In genomic region chr22:36355362-36355761, GRCh38 we compare ENCODE assay signal across 9 cellular contexts. TPM values are rescaled to one million over a fixed set of nuclear protein-coding genes. Genes with fewer than 3 reads are reported as not detected.
A peak's percentile ranks its signal among the peaks of the same experiment; 100 is the strongest.
DNase-seq lines count a peak whose midpoint lies in the region; ATAC-seq, FAIRE-seq and TF ChIP-seq lines count a peak whose summit lies in the region.
"Had no signal": no experiment of that assay in that cellular context is flagged by ENCODE, and none has a peak within 500 bp of the region (broad histone marks: within the 10 kb centered on the region; RNA-seq: fewer than 3 reads in every experiment).

No MANE protein-coding gene starts in this region.

- H2AFZ ChIP-seq in K562 (ENCODE audit: low read depth, low read length), result no peak overlapping the region
- H2AFZ ChIP-seq in mesenchymal stem cell (ENCODE audit: low read depth, low read length), result no peak overlapping the region

- H3K4ac ChIP-seq in mesenchymal stem cell (ENCODE audit: low read depth in 1 of 2, low read length in 2 of 2), result no peak overlapping the region

- 29% methylated on average over 5 of the region's 6 CpGs for WGBS in K562 (ENCODE audit: insufficient coverage, low coverage, missing lambda C conversion rate)
- 74% methylated on average over 6 of the region's 6 CpGs for WGBS in mesenchymal stem cell

- no peaks in the 10 kb centered on the region for H3K79me1 ChIP-seq in mesenchymal stem cell (replicated peaks; ENCODE audit: low read length, poor library complexity, severe bottlenecking)

- no peak overlapping the region for H2BK15ac ChIP-seq in mesenchymal stem cell (ENCODE audit: low read depth, poor library complexity, severe bottlenecking)

- TF ChIP-seq CTCF in K562 (IDR thresholded peaks at IDR 0.05 in 2 of 3, conservative IDR thresholded peaks at IDR 0.05 in 1 of 3; ENCODE audit: insufficient read depth in 2 of 3, low read depth in 1 of 3, low read length in 3 of 3), result no peak
- TF ChIP-seq CTCF in type B pancreatic cell (conservative IDR thresholded peaks at IDR 0.05), result no peak

- H4K91ac ChIP-seq in mesenchymal stem cell (ENCODE audit: low read length), result no peak overlapping the region

- ATAC-seq in K562, result peak; percentile 81
- no peak for ATAC-seq in HG03354 (IDR thresholded peaks at IDR 0.05; ENCODE audit: poor library complexity, severe bottlenecking, unreplicated experiment)

- no peaks in the 10 kb centered on the region for H3K27me3 Mint-ChIP-seq in activated naive CD4-positive, alpha-beta T cell treated with anti-CD3 and anti-CD28 coated beads for 36 hours (ENCODE audit: low read depth)
- no peaks in the 10 kb centered on the region for H3K27me3 Mint-ChIP-seq in type B pancreatic cell

- peak; percentile 54 for FAIRE-seq in K562 (lab: Jason Lieb, UNC)

- H2BK12ac ChIP-seq in mesenchymal stem cell (ENCODE audit: low read length in 2 of 2), result no peak overlapping the region

- H3K9me3 ChIP-seq in K562 (replicated peaks; ENCODE audit: control insufficient read depth, insufficient read depth, low read depth, low read length) (no peaks in the 10 kb centered on the region), mesenchymal stem cell (ENCODE audit: control insufficient read depth, low read length) (no peaks in the 10 kb centered on the region)

- H3K4me1 Mint-ChIP-seq in activated naive CD4-positive, alpha-beta T cell treated with anti-CD3 and anti-CD28 coated beads for 36 hours (ENCODE audit: low read depth), result peaks cover 98% of the 10 kb centered on the region
- H3K4me1 Mint-ChIP-seq in type B pancreatic cell (ENCODE audit: unreplicated experiment), result peaks cover 71% of the 10 kb centered on the region

- DNase-seq in activated naive CD4-positive, alpha-beta T cell treated with anti-CD3 and anti-CD28 coated beads for 36 hours, result peak; percentile 52
- DNase-seq in activated naive CD4-positive, alpha-beta T cell (lab: John Stamatoyannopoulos, UW), result no peak
- DNase-seq in K562 (ENCODE audit: extremely low read depth in 1 of 4, low spot score in 3 of 4), result no peak
- no peak for DNase-seq in mesenchymal stem cell
- no peak for DNase-seq in type B pancreatic cell (ENCODE audit: extremely low spot score, unreplicated experiment)
- no peak for DNase-seq in posterior vena cava (ENCODE audit: low spot score)
- no peak for DNase-seq in NCI-H446 treated with DMSO at 0.1 percent for 48 hours (lab: John Stamatoyannopoulos, UW)
- DNase-seq: effector CD4-positive, alpha-beta T cell had no signal

- in situ Hi-C loops in K562 (cut with MboI), result no loop called here

- peaks cover 6% of the 10 kb centered on the region; the same call in 1 of the 3 replicates for H3K36me3 ChIP-seq in K562 (ENCODE audit: control insufficient read depth, insufficient read depth, low read length)
- peaks cover 0 to 25% of the 10 kb centered on the region in 2 experiments for H3K36me3 ChIP-seq in mesenchymal stem cell (ENCODE audit: control insufficient read depth in 1 of 2, insufficient read depth in 2 of 2, low read depth in 1 of 2, low read length in 2 of 2)

- peak overlapping the region; percentile 63 for H2BK5ac ChIP-seq in mesenchymal stem cell (ENCODE audit: low read depth, low read length, poor library complexity, severe bottlenecking)

- H4K8ac ChIP-seq in mesenchymal stem cell (ENCODE audit: low read length), result no peak overlapping the region

- H3K27ac Mint-ChIP-seq in activated naive CD4-positive, alpha-beta T cell treated with anti-CD3 and anti-CD28 coated beads for 36 hours, result peak overlapping the region; percentile 96
- H3K27ac Mint-ChIP-seq in type B pancreatic cell, result peak overlapping the region; percentile 74

- no peaks in the 10 kb centered on the region for H3K9me1 ChIP-seq in K562 (ENCODE audit: control insufficient read depth, insufficient read depth, low read length)

- no peaks in the 10 kb centered on the region for H3K9me3 Mint-ChIP-seq in activated naive CD4-positive, alpha-beta T cell treated with anti-CD3 and anti-CD28 coated beads for 36 hours
- H3K9me3 Mint-ChIP-seq in type B pancreatic cell, result no peaks in the 10 kb centered on the region

- no peaks in the 10 kb centered on the region for H3K27me3 ChIP-seq in K562 (ENCODE audit: control insufficient read depth in 2 of 2, insufficient read depth in 2 of 2, low read length in 2 of 2)
- no peaks in the 10 kb centered on the region for H3K27me3 ChIP-seq in mesenchymal stem cell (ENCODE audit: control insufficient read depth in 1 of 2, insufficient read depth in 1 of 2, low read length in 2 of 2)

- H3K4me3 Mint-ChIP-seq in activated naive CD4-positive, alpha-beta T cell treated with anti-CD3 and anti-CD28 coated beads for 36 hours, result peak overlapping the region; percentile 43
- H3K4me3 Mint-ChIP-seq in type B pancreatic cell, result peak overlapping the region; percentile 2

- no peak overlapping the region for H3K23ac ChIP-seq in mesenchymal stem cell (ENCODE audit: low read length in 2 of 2)

- POLR2A ChIA-PET in K562 (lab: Yijun Ruan, JAX), result interaction anchor here (0.9 to 1.2 kb wide), 5 partner anchors 10 to 68 kb away, joined by 3 to 7 read pairs (median 3); no protein-coding TSS in a partner anchor

- H3K4me2 ChIP-seq in K562 (ENCODE audit: insufficient read depth, low read length) (peak overlapping the region; percentile 45), mesenchymal stem cell (ENCODE audit: low read length, poor library complexity, severe bottlenecking) (no peak overlapping the region)

- peaks cover 85% of the 10 kb centered on the region for H3K79me2 ChIP-seq in K562 (ENCODE audit: control insufficient read depth, insufficient read depth, low read length)

- H3K14ac ChIP-seq in mesenchymal stem cell (ENCODE audit: low read length in 2 of 2), result no peak overlapping the region

- H3K4me1 ChIP-seq in K562 (replicated peaks in 1 of 2; ENCODE audit: control insufficient read depth in 2 of 2, insufficient read depth in 2 of 2, low read length in 2 of 2) (peaks cover 19 to 25% of the 10 kb centered on the region in 2 experiments), mesenchymal stem cell (ENCODE audit: control insufficient read depth, insufficient read depth, low read depth, low read length) (peaks cover 54% of the 10 kb centered on the region)

- H3K9ac ChIP-seq in K562 (ENCODE audit: insufficient read depth in 1 of 2, low read depth in 2 of 2, low read length in 2 of 2) (peak overlapping the region; percentile 11 to 26; a peak in 2 of 4 replicates), mesenchymal stem cell (ENCODE audit: low read length) (peak overlapping the region; percentile 88)

- BruUV-seq in K562 (replicated peaks; lab: Mats Ljungman, UMichigan), result no TSS peak

- H3K27ac ChIP-seq in K562 (ENCODE audit: extremely low read depth, low read depth, low read length) (peak overlapping the region; percentile 56), mesenchymal stem cell (ENCODE audit: low read length, poor library complexity, severe bottlenecking) (peak overlapping the region; percentile 85)

- TF ChIP-seq RAD21 in K562 (CRISPR knock-in tag; conservative IDR thresholded peaks at IDR 0.05 in 1 of 2, IDR thresholded peaks at IDR 0.05 in 1 of 2), result no peak

- H2AK5ac ChIP-seq in mesenchymal stem cell (ENCODE audit: low read length, severe bottlenecking), result peak overlapping the region; percentile 12

- no peak overlapping the region for H3K4me3 ChIP-seq in K562
- H3K4me3 ChIP-seq in mesenchymal stem cell (ENCODE audit: insufficient read depth in 1 of 2, low read depth in 1 of 2, low read length in 2 of 2), result peak overlapping the region in 1 of 2 experiments; percentile 64

- CTCF ChIA-PET in activated naive CD4-positive, alpha-beta T cell treated with anti-CD3 and anti-CD28 coated beads for 36 hours (lab: Charles Lee), result interaction anchor here (0.9 to 1.4 kb wide), 8 partner anchors 9 to 131 kb away, joined by 3 to 7 read pairs (median 3); partner anchors contain the start of gene MYH9
- CTCF ChIA-PET in K562 (lab: Yijun Ruan, JAX; ENCODE audit: low intra/inter-chr PET ratio), result interaction anchor here (0.7 kb wide), 1 partner anchor 56 kb away, joined by 3 read pairs; no protein-coding TSS in a partner anchor

- peaks cover 43% of the 10 kb centered on the region for H3K36me3 Mint-ChIP-seq in activated naive CD4-positive, alpha-beta T cell treated with anti-CD3 and anti-CD28 coated beads for 36 hours (ENCODE audit: low read depth)
- peaks cover 13% of the 10 kb centered on the region for H3K36me3 Mint-ChIP-seq in type B pancreatic cell

- no peak for TF ChIP-seq POLR2A in K562 (conservative IDR thresholded peaks at IDR 0.05)

- no peaks in the 10 kb centered on the region; the same call in 1 of the 2 replicates for H4K20me1 ChIP-seq in K562 (replicated peaks; ENCODE audit: control insufficient read depth, insufficient read depth, low read length)

- intact Hi-C loops in activated naive CD4-positive, alpha-beta T cell treated with anti-CD3 and anti-CD28 coated beads for 36 hours (cut with micrococcal nuclease), result no loop called here
- intact Hi-C loops in K562 (cut with micrococcal nuclease) (no loop called here), posterior vena cava (cut with DNase I) (no loop called here)

- no peak for TF ChIP-seq EP300 in K562 (IDR thresholded peaks at IDR 0.05; ENCODE audit: low read length)

- no peak overlapping the region for H3K18ac ChIP-seq in mesenchymal stem cell (ENCODE audit: low read depth in 1 of 2, low read length in 2 of 2)

- H2BK120ac ChIP-seq in mesenchymal stem cell (ENCODE audit: low read depth, low read length), result no peak overlapping the region

RNA-seq across cellular contexts. Expression of gene MYH9, which starts 32.4 kb away (rescaled TPM):
- 100 to 1,000 TPM; 574 to 625 TPM for total RNA-seq in activated naive CD4-positive, alpha-beta T cell treated with anti-CD3 and anti-CD28 coated beads for 36 hours
- 136 and 261 TPM in 2 replicates for total RNA-seq in K562 (2011; cell fraction: chromatin; rRNA removed; ENCODE audit: low replicate concordance)
- 51.3 and 57.4 TPM in 2 replicates for total RNA-seq in K562 (2011; cell fraction: nucleolus; rRNA removed)
- total RNA-seq in K562 (2011; cell fraction: nucleoplasm; rRNA removed), result 65.9 and 76.0 TPM in 2 replicates
- total RNA-seq in K562 (2014; rRNA removed) (60.1 and 60.4 TPM in 2 replicates), K562 (2014; rRNA removed; fragmentation: Illumina TruSeq; extraction: Trizol) (24.6 and 33.6 TPM in 2 replicates), K562 (2015; rRNA removed; fragmentation: Illumina TruSeq; extraction: Trizol) (24.1 and 30.5 TPM in 2 replicates), K562 (2021) (94.6 and 111 TPM in 2 replicates), type B pancreatic cell (ENCODE audit: low replicate concordance) (277 and 364 TPM in 2 replicates), posterior vena cava (100 to 1,000 TPM; 831 to 938 TPM)
- polyA plus RNA-seq in K562 (2011; rRNA removed) (24.1 and 34.2 TPM in 2 replicates), K562 (2014; fragmentation: Illumina TruSeq; extraction: Trizol) (31.3 and 44.5 TPM in 2 replicates), K562 (2014; fragmentation: Nextera tagmentation; extraction: Ambion mirVana) (1 to 10 TPM in 1 of 2 experiments, under 1 TPM in 1; 0.71 to 1.3 TPM), K562 (2014; rRNA removed) (34.2 and 37.4 TPM in 2 replicates)
- polyA plus RNA-seq in K562 (2011; cell fraction: cytosol; rRNA removed), result 10.2 and 12.5 TPM in 2 replicates
- 32.6 and 34.6 TPM in 2 replicates for polyA plus RNA-seq in K562 (2011; cell fraction: nucleus; rRNA removed)
- 54.3 and 92.2 TPM in 2 replicates for polyA plus RNA-seq in K562 (2012)
- polyA minus RNA-seq in K562 (2011; rRNA and poly(A)+ RNA removed), result 90.2 and 122 TPM in 2 replicates
- polyA minus RNA-seq in K562 (2011; cell fraction: cytosol; rRNA and poly(A)+ RNA removed), result 59.8 and 63.1 TPM in 2 replicates
- 20.6 and 41.5 TPM in 2 replicates for polyA minus RNA-seq in K562 (2011; cell fraction: nucleus; rRNA and poly(A)+ RNA removed)
- 369 TPM for polyA plus RNA-seq in mesenchymal stem cell (2013, experiment 1 of 2)
- polyA plus RNA-seq in mesenchymal stem cell (2013, experiment 2 of 2), result 336 TPM
